In genomic region chr6:105821027-105821426, GRCh38 we compare ENCODE assay signal across 20 cellular contexts.
DNase-seq lines count a peak whose midpoint lies in the region; ATAC-seq, FAIRE-seq and TF ChIP-seq lines count a peak whose summit lies in the region.
"Had no signal": no experiment of that assay in that cellular context is flagged by ENCODE, and none has a peak within 500 bp of the region (broad histone marks: within the 10 kb centered on the region; RNA-seq: fewer than 3 reads in every experiment).

No MANE protein-coding gene starts in this region.

- intact Hi-C loops in OCI-LY7 (cut with micrococcal nuclease; ENCODE audit: unreplicated experiment), result no loop called here

- H3K36me3 ChIP-seq in OCI-LY7 (ENCODE audit: insufficient read depth, low read length), result no peaks in the 10 kb centered on the region
- H3K36me3 ChIP-seq: HAP-1 had no signal

- CTCF ChIA-PET in OCI-LY7 (lab: Charles Lee; ENCODE audit: unreplicated experiment), result no interaction called here

- no peak overlapping the region for H3K4me3 ChIP-seq in OCI-LY7 (ENCODE audit: low read depth, low read length, poor library complexity, severe bottlenecking)
- H3K4me3 ChIP-seq: GM23248, HAP-1 had no signal

- TF ChIP-seq CTCF in OCI-LY7 (conservative IDR thresholded peaks at IDR 0.05; ENCODE audit: low read length), result no peak

- no peaks in the 10 kb centered on the region for H3K9me2 ChIP-seq in OCI-LY7 (ENCODE audit: insufficient read depth, low read length)

- in situ Hi-C loops in KBM-7 (cut with MboI; ENCODE audit: low pct_unique_long_range_greater_than_20kb, low sequenced_read_pairs), result no loop called here

- peak overlapping the region; percentile 13; the same call in 1 of the 2 replicates for H3K4me2 ChIP-seq in OCI-LY7 (ENCODE audit: low read length)

- no peaks in the 10 kb centered on the region for H4K20me1 ChIP-seq in OCI-LY7 (ENCODE audit: insufficient read depth, low read length)

- H3K79me2 ChIP-seq in OCI-LY7 (ENCODE audit: insufficient read depth, low read depth, low read length), result no peaks in the 10 kb centered on the region

- FAIRE-seq in GM12892 (lab: Jason Lieb, UNC), result peak; percentile 48
- FAIRE-seq: A204.1, D721Med, GM12891 had no signal

- ATAC-seq in HG02588 (IDR thresholded peaks at IDR 0.05; ENCODE audit: unreplicated experiment) (peak; percentile 37), HG02763 (IDR thresholded peaks at IDR 0.05; ENCODE audit: unreplicated experiment) (no peak), GM21447 (IDR thresholded peaks at IDR 0.05; ENCODE audit: unreplicated experiment) (no peak)

- no peak overlapping the region for H3K27ac ChIP-seq in OCI-LY7 (ENCODE audit: low read depth, low read length, poor library complexity, severe bottlenecking)
- H3K27ac ChIP-seq: C4-2B, GM23248 had no signal

- TF ChIP-seq POLR2A in GM12892 (IDR thresholded peaks at IDR 0.05; ENCODE audit: low read depth, low read length), result no peak

- no TSS peak for BruUV-seq in OCI-LY7 (replicated peaks; lab: Mats Ljungman, UMichigan)

- H3K4me1 ChIP-seq in OCI-LY7 (ENCODE audit: insufficient read depth, low read length, poor library complexity, severe bottlenecking), result peaks cover 57% of the 10 kb centered on the region
- H3K4me1 ChIP-seq: Caco-2, HAP-1 had no signal

- H2AFZ ChIP-seq in OCI-LY7 (ENCODE audit: low read length), result peak overlapping the region; percentile 12; the same call in 1 of the 2 replicates
- H2AFZ ChIP-seq: GM23248 had no signal

- POLR2A ChIA-PET in OCI-LY7 (lab: Charles Lee), result interaction anchor here (0.7 kb wide), 2 partner anchors 8 to 55 kb away, joined by 3 read pairs; no protein-coding TSS in a partner anchor

- DNase-seq in GM12892 (ENCODE audit: insufficient read length) (no peak), OCI-LY7 (ENCODE audit: low spot score) (peak; percentile 56), germinal center (ENCODE audit: low spot score) (peak; percentile 22), KBM-7 (no peak), NCI-H524 treated with DMSO at 0.1 percent for 48 hours (lab: John Stamatoyannopoulos, UW) (no peak)
- DNase-seq: ACHN; Caco-2; CD4-positive, alpha-beta T cell; DND-41; EL; GM23248; Karpas-422 had no signal

- peaks cover 10% of the 10 kb centered on the region; the same call in 1 of the 2 replicates for H3K9me3 ChIP-seq in OCI-LY7 (ENCODE audit: low read length)
- H3K9me3 ChIP-seq: Caco-2, HAP-1 had no signal

Comparison
In these comparisons a context has a peak if more than half of its experiments do, and no peak if none do; other contexts are left out.
1. DNase-seq: peak in OCI-LY7 (single experiment) and germinal center (single experiment); none in GM12892 (single experiment), KBM-7 (single experiment) and NCI-H524 treated with DMSO at 0.1 percent for 48 hours (single experiment).